ENCODE assay signal across 17 cellular contexts in genomic region chr14:103450423-103450822, GRCh38.
DNase-seq lines count a peak whose midpoint lies in the region; ATAC-seq and TF ChIP-seq lines count a peak whose summit lies in the region.
"Had no signal": no experiment of that assay in that cellular context is flagged by ENCODE, and none has a peak within 500 bp of the region (broad histone marks: within the 10 kb centered on the region; RNA-seq: fewer than 3 reads in every experiment).

No MANE protein-coding gene starts in this region.

- H3K79me2 ChIP-seq in PC-9 (ENCODE audit: low read depth) (peaks cover 85% of the 10 kb centered on the region), osteoblast (ENCODE audit: insufficient read depth, low read length) (peaks cover 91% of the 10 kb centered on the region)

- H3K9me2 ChIP-seq in PC-9 (ENCODE audit: insufficient read depth), result no peaks in the 10 kb centered on the region

- H3K36me3 ChIP-seq in PC-9 (ENCODE audit: low read depth) (peaks cover 9% of the 10 kb centered on the region), osteoblast (ENCODE audit: insufficient read depth, low read length) (peaks cover 11% of the 10 kb centered on the region)

- H3K27me3 ChIP-seq in CD4-positive, alpha-beta T cell (ENCODE audit: control insufficient read depth, insufficient read depth, low read length), result no peaks in the 10 kb centered on the region
- no peaks in the 10 kb centered on the region for H3K27me3 ChIP-seq in PC-9 (ENCODE audit: insufficient read depth, low read depth)
- no peaks in the 10 kb centered on the region for H3K27me3 ChIP-seq in osteoblast (ENCODE audit: insufficient read depth, low read length)
- H3K27me3 ChIP-seq: MG63, Peyer's patch had no signal

- intact Hi-C loops in CD4-positive, alpha-beta T cell (cut with DNase I, micrococcal nuclease), result loop anchor here in 1 of 2 experiments (10.0 kb wide), 1 partner anchor 46 kb away; no protein-coding TSS in a partner anchor
- intact Hi-C loops in PC-9 (cut with micrococcal nuclease; ENCODE audit: unreplicated experiment), result no loop called here
- intact Hi-C loops in left cardiac atrium (cut with DNase I), result loop anchor here in 1 of 2 donors (10.0 kb wide), 1 partner anchor 66 kb away; the partner anchor contains the start of gene MARK3

- H3K27ac Mint-ChIP-seq in CD4-positive, alpha-beta T cell, result peak overlapping the region; percentile 38
- H3K27ac Mint-ChIP-seq: B cell had no signal

- ATAC-seq in CD4-positive, alpha-beta T cell (ENCODE audit: poor library complexity), result no peak
- peak; percentile 35 to 37 for ATAC-seq in left cardiac atrium

- no peak overlapping the region for H3K27ac ChIP-seq in CD4-positive, alpha-beta T cell (ENCODE audit: low read depth, low read length)
- H3K27ac ChIP-seq in PC-9, result 0 out of 2 replicates have a peak overlapping the region, but pooled peaks have one; percentile 2
- H3K27ac ChIP-seq in osteoblast (ENCODE audit: low read depth, low read length), result peak overlapping the region; percentile 23
- H3K27ac ChIP-seq: Peyer's patch had no signal

- H3K4me3 ChIP-seq in PC-9 (no peak overlapping the region), osteoblast (ENCODE audit: insufficient read depth, low read length) (no peak overlapping the region)
- H3K4me3 ChIP-seq: MG63, Peyer's patch had no signal

- CTCF ChIA-PET in CD4-positive, alpha-beta T cell (lab: Charles Lee), result interaction anchor here (1.1 to 2.0 kb wide), 3 partner anchors 9 to 50 kb away, joined by 3 to 5 read pairs (median 4); no protein-coding TSS in a partner anchor
- CTCF ChIA-PET in PC-9 (lab: Charles Lee), result interaction anchor here (0.5 to 1.1 kb wide), 4 partner anchors 10 to 34 kb away, joined by 3 to 6 read pairs (median 3); no protein-coding TSS in a partner anchor

- BruUV-seq in PC-9 (replicated peaks; lab: Mats Ljungman, UMichigan), result no TSS peak

- no peak overlapping the region for H3K4me3 Mint-ChIP-seq in CD4-positive, alpha-beta T cell
- H3K4me3 Mint-ChIP-seq: B cell; CD4-positive, CD25-positive, alpha-beta regulatory T cell had no signal

- DNase-seq in CD4-positive, alpha-beta T cell, result no peak
- no peak for DNase-seq in PC-9
- no peak for DNase-seq in left cardiac atrium
- no peak for DNase-seq in osteoblast (ENCODE audit: insufficient read length, low spot score, missing footprints)
- DNase-seq in inferior parietal cortex (ENCODE audit: extremely low spot score), result no peak
- no peak for DNase-seq in NCI-H2029 treated with DMSO at 0.1 percent for 48 hours (lab: John Stamatoyannopoulos, UW)
- DNase-seq in DMS53 (lab: John Stamatoyannopoulos, UW), result no peak
- no peak for DNase-seq in SHP77 (lab: John Stamatoyannopoulos, UW)
- DNase-seq: CD4-positive, CD25-positive, alpha-beta regulatory T cell; Karpas-422; MG63; NCI-H1092; NCI-H146; NCI-H524; Peyer's patch; SHP77 treated with DMSO at 0.1 percent for 48 hours had no signal

- H3F3A ChIP-seq in PC-9 (ENCODE audit: insufficient read depth, low read depth), result peaks cover 61% of the 10 kb centered on the region

- H4K20me1 ChIP-seq in PC-9 (ENCODE audit: insufficient read depth) (peaks cover 72% of the 10 kb centered on the region), osteoblast (ENCODE audit: insufficient read depth, low read length) (peaks cover 39% of the 10 kb centered on the region)

- H3K9me3 Mint-ChIP-seq in CD4-positive, alpha-beta T cell, result no peaks in the 10 kb centered on the region

- no peaks in the 10 kb centered on the region for H3K27me3 Mint-ChIP-seq in CD4-positive, alpha-beta T cell
- H3K27me3 Mint-ChIP-seq: B cell; CD4-positive, CD25-positive, alpha-beta regulatory T cell had no signal

- H3K36me3 Mint-ChIP-seq in CD4-positive, alpha-beta T cell (ENCODE audit: low read depth), result peaks cover 49% of the 10 kb centered on the region

- H3K4me1 ChIP-seq in PC-9 (replicated peaks; ENCODE audit: insufficient read depth), result no peaks in the 10 kb centered on the region
- peaks cover 6% of the 10 kb centered on the region for H3K4me1 ChIP-seq in osteoblast (ENCODE audit: insufficient read depth, low read length)
- H3K4me1 ChIP-seq: Peyer's patch had no signal

- TF ChIP-seq CTCF in CD4-positive, alpha-beta T cell (IDR thresholded peaks at IDR 0.05), result no peak
- TF ChIP-seq CTCF in PC-9 (conservative IDR thresholded peaks at IDR 0.05) (no peak), osteoblast (IDR thresholded peaks at IDR 0.05; ENCODE audit: extremely low read depth, low read depth, low read length) (no peak)

- no peak overlapping the region for H2AFZ ChIP-seq in PC-9
- H2AFZ ChIP-seq in osteoblast (ENCODE audit: low read length), result no peak overlapping the region

- POLR2A ChIA-PET in CD4-positive, alpha-beta T cell (lab: Charles Lee), result interaction anchor here (0.6 kb wide), 1 partner anchor 156 kb away, joined by 3 read pairs; no protein-coding TSS in a partner anchor
- POLR2A ChIA-PET in PC-9 (lab: Charles Lee; ENCODE audit: unreplicated experiment), result no interaction called here

- H3K4me1 Mint-ChIP-seq in CD4-positive, alpha-beta T cell (ENCODE audit: low read depth), result peaks cover 58% of the 10 kb centered on the region

- H3K4me2 ChIP-seq in PC-9 (no peak overlapping the region), osteoblast (ENCODE audit: insufficient read depth, low read length) (no peak overlapping the region)

- H3K9me3 ChIP-seq in CD4-positive, alpha-beta T cell (ENCODE audit: control insufficient read depth, low read length), result no peaks in the 10 kb centered on the region
- H3K9me3 ChIP-seq in PC-9 (ENCODE audit: insufficient read depth, low read depth) (no peaks in the 10 kb centered on the region), osteoblast (ENCODE audit: low read depth, low read length) (no peaks in the 10 kb centered on the region)
- H3K9me3 ChIP-seq: MG63, Peyer's patch had no signal
